Comparison of ENCODE assay signal across 13 cellular contexts in the genomic region with DNA sequence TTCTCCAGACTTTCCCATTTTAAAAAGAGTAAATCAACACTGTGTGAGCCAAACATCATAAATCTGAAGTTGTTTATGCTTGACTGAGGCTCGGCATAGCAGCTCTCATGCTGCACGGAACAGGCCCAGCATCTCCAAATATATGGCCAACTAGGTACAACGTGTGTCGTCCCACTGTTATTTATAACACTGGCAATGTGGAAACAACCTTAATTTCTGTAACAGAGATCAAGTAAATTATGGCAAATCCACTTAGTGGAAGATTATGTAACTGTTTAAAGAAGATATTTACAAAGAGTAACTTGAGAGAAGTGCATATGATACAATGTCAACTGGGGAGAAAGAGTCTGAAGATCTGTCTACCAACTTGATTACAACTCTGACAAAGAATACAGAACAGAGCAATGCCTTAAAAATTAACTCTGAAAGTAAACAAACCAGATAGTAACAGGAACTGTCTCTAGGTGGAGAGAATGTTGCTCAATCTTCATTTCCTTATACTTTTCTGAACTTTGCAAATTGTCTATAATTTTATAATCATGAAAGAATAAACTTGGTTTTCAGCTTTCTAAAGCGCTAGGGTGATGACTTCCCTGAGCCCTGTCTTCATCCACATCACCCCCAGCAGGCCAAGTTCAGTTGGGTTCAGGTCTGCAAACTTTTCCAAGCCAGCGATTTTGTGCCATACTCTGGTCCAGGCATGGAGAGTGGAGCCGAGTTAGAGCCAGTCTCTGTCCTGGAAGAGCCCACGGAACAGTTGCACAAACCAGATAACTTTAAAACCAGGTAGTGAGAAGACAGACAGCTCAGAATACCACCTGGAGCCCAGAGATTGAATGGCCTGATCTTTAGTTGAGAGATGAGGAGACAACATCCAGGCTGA. TPM values are rescaled to one million over a fixed set of nuclear protein-coding genes. Genes with fewer than 3 reads are reported as not detected.
"Had no signal": no experiment of that assay in that cellular context is flagged by ENCODE, and none has a peak within 500 bp of the region (broad histone marks: within the 10 kb centered on the region; RNA-seq: fewer than 3 reads in every experiment).

No MANE protein-coding gene starts in this region.

- H3K27ac ChIP-seq: lower lobe of right lung, thoracic aorta had no signal

- H3K9me3 ChIP-seq: lower lobe of right lung, thoracic aorta had no signal

- DNase-seq: activated CD4-positive, alpha-beta T cell treated with anti-CD3 and anti-CD28 coated beads, Interleukin-2, amount 50 U/mL, for 4 hours; activated CD4-positive, CD25-positive, alpha-beta regulatory T cell treated with anti-CD3 and anti-CD28 coated beads, Interleukin-2, amount 50 U/mL, for 72 hours; activated naive CD4-positive, alpha-beta T cell; activated T-cell treated with anti-CD3 and anti-CD28 coated beads, Interleukin-2, amount 50 U/mL, for 72 hours; effector CD8-positive, alpha-beta T cell; hippocampal formation; kidney glomerular epithelial cell; lower lobe of right lung; natural killer cell; stimulated activated naive CD4-positive, alpha-beta T cell treated with Interleukin-2 at 50 U/mL for 16 hours had no signal

- ATAC-seq: activated T-cell treated with anti-CD3 and anti-CD28 coated beads, Interleukin-2, amount 50 U/mL, for 72 hours; natural killer cell; sciatic nerve had no signal

- H3K36me3 ChIP-seq: lower lobe of right lung, thoracic aorta had no signal

- H3K4me1 ChIP-seq: lower lobe of right lung had no signal

- H3K4me3 ChIP-seq: lower lobe of right lung, thoracic aorta had no signal

RNA-seq across cellular contexts. Expression of gene BDKRB2, which starts 44.4 kb away (rescaled TPM):
- total RNA-seq: activated T-cell treated with anti-CD3 and anti-CD28 coated beads, Interleukin-2, amount 50 U/mL, for 72 hours; natural killer cell; T-helper 2 cell treated with Interferon-gamma antibody and Interleukin-4, amounts not matched to agents 100 ng/mL and 5 ng/mL, for 36 hours had no signal
